Comparison of ENCODE assay signal across 1 cellular context in genomic region chr21:33685613-33686197, GRCh38.
A peak's percentile ranks its signal among the peaks of the same experiment; 100 is the strongest.
TF ChIP-seq lines count a peak whose summit lies in the region.

No MANE protein-coding gene starts in this region.

TF ChIP-seq in HepG2, 621 proteins besides CTCF, POLR2A, EP300 and RAD21 (continued from another document):
- TF ChIP-seq CREM (IDR thresholded peaks at IDR 0.05), result peak; percentile 32; the same call in 1 of the 2 replicates
- no peak for TF ChIP-seq CREM (CRISPR knock-in tag; IDR thresholded peaks at IDR 0.05)
- no peak for TF ChIP-seq MLXIP (CRISPR knock-in tag; IDR thresholded peaks at IDR 0.05; ENCODE audit: borderline replicate concordance)
- no peak for TF ChIP-seq GABPA (IDR thresholded peaks at IDR 0.05; ENCODE audit: low read depth, low read length)
- peak; percentile 30; the same call in 1 of the 2 replicates for TF ChIP-seq GABPA (CRISPR knock-in tag; IDR thresholded peaks at IDR 0.05; ENCODE audit: low read depth)
- peak; percentile 31; the same call in 1 of the 2 replicates for TF ChIP-seq RARA (CRISPR knock-in tag; IDR thresholded peaks at IDR 0.05)
- TF ChIP-seq NCOA2 (CRISPR knock-in tag; IDR thresholded peaks at IDR 0.05), result no peak
- TF ChIP-seq ZNF546 (CRISPR knock-in tag; conservative IDR thresholded peaks at IDR 0.05), result no peak
- TF ChIP-seq HNF4G (IDR thresholded peaks at IDR 0.05; ENCODE audit: borderline replicate concordance, low read depth, low read length), result 0 out of 2 replicates have a peak, but pooled peaks have one; percentile 35
- TF ChIP-seq HNF4G (CRISPR knock-in tag; IDR thresholded peaks at IDR 0.05; ENCODE audit: borderline replicate concordance, low read depth), result no peak
- TF ChIP-seq HCFC1 (IDR thresholded peaks at IDR 0.05; ENCODE audit: low read depth, low read length), result no peak
- TF ChIP-seq, protein P1, sequence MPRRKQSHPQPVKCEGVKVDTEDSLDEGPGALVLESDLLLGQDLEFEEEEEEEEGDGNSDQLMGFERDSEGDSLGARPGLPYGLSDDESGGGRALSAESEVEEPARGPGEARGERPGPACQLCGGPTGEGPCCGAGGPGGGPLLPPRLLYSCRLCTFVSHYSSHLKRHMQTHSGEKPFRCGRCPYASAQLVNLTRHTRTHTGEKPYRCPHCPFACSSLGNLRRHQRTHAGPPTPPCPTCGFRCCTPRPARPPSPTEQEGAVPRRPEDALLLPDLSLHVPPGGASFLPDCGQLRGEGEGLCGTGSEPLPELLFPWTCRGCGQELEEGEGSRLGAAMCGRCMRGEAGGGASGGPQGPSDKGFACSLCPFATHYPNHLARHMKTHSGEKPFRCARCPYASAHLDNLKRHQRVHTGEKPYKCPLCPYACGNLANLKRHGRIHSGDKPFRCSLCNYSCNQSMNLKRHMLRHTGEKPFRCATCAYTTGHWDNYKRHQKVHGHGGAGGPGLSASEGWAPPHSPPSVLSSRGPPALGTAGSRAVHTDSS (CRISPR knock-in tag; conservative IDR thresholded peaks at IDR 0.05), result no peak
- no peak for TF ChIP-seq MAZ (IDR thresholded peaks at IDR 0.05; ENCODE audit: borderline replicate concordance, low read depth, low read length)
- TF ChIP-seq MAZ (CRISPR knock-in tag; IDR thresholded peaks at IDR 0.05; ENCODE audit: low read depth), result no peak
- peak; percentile 51; the same call in 1 of the 2 replicates for TF ChIP-seq GATAD2A (CRISPR knock-in tag; IDR thresholded peaks at IDR 0.05)
- no peak for TF ChIP-seq ZFAT (CRISPR knock-in tag; conservative IDR thresholded peaks at IDR 0.05)
- TF ChIP-seq ZNF331 (CRISPR knock-in tag; IDR thresholded peaks at IDR 0.05), result 0 out of 2 replicates have a peak, but pooled peaks have one; percentile 30
- peak; percentile 29; the same call in 1 of the 2 replicates for TF ChIP-seq FOSL2 (CRISPR knock-in tag; IDR thresholded peaks at IDR 0.05)
- TF ChIP-seq FOXA3 (CRISPR knock-in tag; IDR thresholded peaks at IDR 0.05), result peak; percentile 41; the same call in 1 of the 2 replicates
- TF ChIP-seq TRIM24 (CRISPR knock-in tag; IDR thresholded peaks at IDR 0.05), result no peak
- TF ChIP-seq IRF2 (CRISPR knock-in tag; IDR thresholded peaks at IDR 0.05), result peak; percentile 19; the same call in 1 of the 2 replicates
- peak; percentile 39; the same call in 1 of the 2 replicates for TF ChIP-seq AHDC1 (CRISPR knock-in tag; IDR thresholded peaks at IDR 0.05; ENCODE audit: borderline replicate concordance)
- no peak for TF ChIP-seq MAF1 (CRISPR knock-in tag; IDR thresholded peaks at IDR 0.05; ENCODE audit: borderline replicate concordance)
- no peak for TF ChIP-seq SOX6 (IDR thresholded peaks at IDR 0.05)
- TF ChIP-seq SOX6 (CRISPR knock-in tag; IDR thresholded peaks at IDR 0.05), result peak; percentile 64
- TF ChIP-seq FOXK1 (CRISPR knock-in tag; IDR thresholded peaks at IDR 0.05; ENCODE audit: borderline replicate concordance, low read depth), result peak; percentile 41; the same call in 1 of the 2 replicates
- TF ChIP-seq, protein P2, sequence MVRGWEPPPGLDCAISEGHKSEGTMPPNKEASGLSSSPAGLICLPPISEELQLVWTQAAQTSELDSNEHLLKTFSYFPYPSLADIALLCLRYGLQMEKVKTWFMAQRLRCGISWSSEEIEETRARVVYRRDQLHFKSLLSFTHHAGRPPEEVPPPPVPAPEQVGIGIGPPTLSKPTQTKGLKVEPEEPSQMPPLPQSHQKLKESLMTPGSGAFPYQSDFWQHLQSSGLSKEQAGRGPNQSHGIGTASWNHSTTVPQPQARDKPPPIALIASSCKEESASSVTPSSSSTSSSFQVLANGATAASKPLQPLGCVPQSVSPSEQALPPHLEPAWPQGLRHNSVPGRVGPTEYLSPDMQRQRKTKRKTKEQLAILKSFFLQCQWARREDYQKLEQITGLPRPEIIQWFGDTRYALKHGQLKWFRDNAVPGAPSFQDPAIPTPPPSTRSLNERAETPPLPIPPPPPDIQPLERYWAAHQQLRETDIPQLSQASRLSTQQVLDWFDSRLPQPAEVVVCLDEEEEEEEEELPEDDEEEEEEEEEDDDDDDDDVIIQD (CRISPR knock-in tag; IDR thresholded peaks at IDR 0.05; ENCODE audit: low read depth), result peak; percentile 40; the same call in 1 of the 2 replicates
- TF ChIP-seq CHD2 (IDR thresholded peaks at IDR 0.05; ENCODE audit: low read depth, low read length), result no peak
- no peak for TF ChIP-seq ZNF598 (CRISPR knock-in tag; IDR thresholded peaks at IDR 0.05; ENCODE audit: borderline replicate concordance)
- no peak for TF ChIP-seq ZC3H13 (CRISPR knock-in tag; IDR thresholded peaks at IDR 0.05)
- 0 out of 2 replicates have a peak, but pooled peaks have one; percentile 17 for TF ChIP-seq KAT8 (CRISPR knock-in tag; IDR thresholded peaks at IDR 0.05)
